1 cellular context compared by ENCODE assay signal in genomic region chr17:42311240-42312034, GRCh38.
TF ChIP-seq lines count a peak whose summit lies in the region.

No MANE protein-coding gene starts in this region.

TF ChIP-seq in HEK293T, 16 proteins besides CTCF, POLR2A, EP300 and RAD21 (continued from another document):
- TF ChIP-seq, protein P1, sequence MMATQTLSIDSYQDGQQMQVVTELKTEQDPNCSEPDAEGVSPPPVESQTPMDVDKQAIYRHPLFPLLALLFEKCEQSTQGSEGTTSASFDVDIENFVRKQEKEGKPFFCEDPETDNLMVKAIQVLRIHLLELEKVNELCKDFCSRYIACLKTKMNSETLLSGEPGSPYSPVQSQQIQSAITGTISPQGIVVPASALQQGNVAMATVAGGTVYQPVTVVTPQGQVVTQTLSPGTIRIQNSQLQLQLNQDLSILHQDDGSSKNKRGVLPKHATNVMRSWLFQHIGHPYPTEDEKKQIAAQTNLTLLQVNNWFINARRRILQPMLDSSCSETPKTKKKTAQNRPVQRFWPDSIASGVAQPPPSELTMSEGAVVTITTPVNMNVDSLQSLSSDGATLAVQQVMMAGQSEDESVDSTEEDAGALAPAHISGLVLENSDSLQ (IDR thresholded peaks at IDR 0.05) = no peak
- TF ChIP-seq SUZ12 (IDR thresholded peaks at IDR 0.05) (no peak), FOXM1 (IDR thresholded peaks at IDR 0.05; ENCODE audit: borderline replicate concordance) (no peak), FOXK2 (IDR thresholded peaks at IDR 0.05) (no peak), ELF4 (IDR thresholded peaks at IDR 0.05) (no peak)
